ENCODE assay signal across 35 cellular contexts in the genomic region with DNA sequence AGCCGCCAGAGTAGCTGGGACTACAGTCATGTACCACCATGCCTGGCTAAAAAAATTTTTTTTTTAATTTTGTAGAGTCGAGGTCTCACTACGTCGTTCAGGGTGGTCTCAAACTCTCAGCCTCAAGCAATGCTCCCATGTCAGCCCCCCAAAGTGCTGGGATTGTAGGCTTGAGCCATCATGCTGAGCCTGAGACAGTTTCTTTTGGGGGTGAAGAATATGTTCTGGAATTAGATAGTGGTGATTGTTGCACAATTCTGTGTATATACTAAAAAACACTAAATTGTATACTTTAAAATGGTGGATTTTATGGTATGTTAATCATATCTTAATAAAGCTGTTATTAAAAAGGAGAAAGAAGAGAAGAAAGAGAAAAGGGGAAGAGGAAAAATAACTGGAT.
"Had no signal": no experiment of that assay in that cellular context is flagged by ENCODE, and none has a peak within 500 bp of the region (broad histone marks: within the 10 kb centered on the region; RNA-seq: fewer than 3 reads in every experiment).

No MANE protein-coding gene starts in this region.

- H3K4me3 ChIP-seq: MG63 had no signal

- H3K27me3 ChIP-seq: MG63 had no signal

- H3K9me3 ChIP-seq: MG63 had no signal

- DNase-seq: Karpas-422, Kasumi-1, MG63, MM.1S, MV-4-11, NCI-H1048, NCI-H1092, NCI-H1092 treated with DMSO at 0.1 percent for 48 hours, NCI-H1105, NCI-H1105 treated with DMSO at 0.1 percent for 48 hours, NCI-H1417, NCI-H1417 treated with DMSO at 0.1 percent for 48 hours, NCI-H1436, NCI-H1436 treated with DMSO at 0.1 percent for 48 hours, NCI-H146, NCI-H1694, NCI-H1694 treated with DMSO at 0.1 percent for 48 hours, NCI-H187, NCI-H187 treated with DMSO at 0.1 percent for 48 hours, NCI-H1930, NCI-H2029, NCI-H2029 treated with DMSO at 0.1 percent for 48 hours, NCI-H2081, NCI-H2081 treated with DMSO at 0.1 percent for 48 hours, NCI-H2107, NCI-H2171, NCI-H2171 treated with DMSO at 0.1 percent for 48 hours, NCI-H2227 treated with DMSO at 0.1 percent for 48 hours, NCI-H226, NCI-H345, NCI-H446, NCI-H446 treated with DMSO at 0.1 percent for 48 hours, NCI-H510A, NCI-H510A treated with DMSO at 0.1 percent for 48 hours, NCI-H524 had no signal
